8 cellular contexts compared by ENCODE assay signal in the genomic region with DNA sequence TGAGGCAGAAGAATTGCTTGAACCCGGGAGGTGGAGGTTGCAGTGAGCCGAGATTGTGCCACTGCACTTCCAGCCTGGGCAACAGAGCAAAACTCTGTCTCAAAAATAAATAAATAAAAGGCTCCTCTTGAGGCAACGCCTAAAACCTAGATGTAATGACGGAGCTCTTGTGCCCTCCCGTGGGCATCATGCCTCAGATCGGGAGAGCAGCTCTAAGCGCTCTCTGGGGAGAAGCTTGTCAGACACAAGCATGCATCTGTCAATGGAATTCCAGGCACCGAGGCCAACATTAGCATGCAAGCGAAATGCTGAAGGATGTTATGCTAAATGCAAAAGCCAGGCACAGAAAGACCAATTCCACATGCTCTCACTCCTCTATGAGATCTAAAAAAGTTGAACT. TPM values are rescaled to one million over a fixed set of nuclear protein-coding genes. Genes with fewer than 3 reads are reported as not detected.
DNase-seq lines count a peak whose midpoint lies in the region; ATAC-seq, FAIRE-seq and TF ChIP-seq lines count a peak whose summit lies in the region.

No MANE protein-coding gene starts in this region.

- H3K4me3 ChIP-seq in AG10803 (ENCODE audit: low read length) (no peak overlapping the region), RWPE2 (ENCODE audit: severe bottlenecking) (no peak overlapping the region), fibroblast of pulmonary artery (replicated peaks; ENCODE audit: low read depth, low read length) (no peak overlapping the region), small intestine (ENCODE audit: low read depth in 1 of 2, low read length in 2 of 2) (no peak overlapping the region)

- peak; percentile 89 for DNase-seq in AG10803 (ENCODE audit: low read depth)
- peak; percentile 90 for DNase-seq in NCI-H1092 (lab: John Stamatoyannopoulos, UW)
- DNase-seq in RWPE2 (ENCODE audit: low spot score), result no peak
- DNase-seq in fibroblast of pulmonary artery (ENCODE audit: low read depth), result peak; percentile 34
- DNase-seq in small intestine, result peak; percentile 67
- DNase-seq in stimulated activated CD4-positive, alpha-beta T cell treated with anti-CD3 and anti-CD28 coated beads, Interleukin-4, amount 100 ng/mL, for 24 hours, result no peak
- DNase-seq in endothelial cell (ENCODE audit: low spot score), result no peak

- no peak for ATAC-seq in RWPE2 (ENCODE audit: low read depth)
- ATAC-seq in GM18867 (IDR thresholded peaks at IDR 0.05; ENCODE audit: unreplicated experiment), result no peak

- 9 to 35% (median 20%) methylated on average over 9 of the region's 9 CpGs for WGBS in small intestine, 3 donors

- H3K27ac Mint-ChIP-seq in endothelial cell (ENCODE audit: unreplicated experiment), result no peak overlapping the region

- H3K36me3 ChIP-seq in RWPE2 (ENCODE audit: low read depth) (no peaks in the 10 kb centered on the region), small intestine (ENCODE audit: control insufficient read depth in 2 of 2, insufficient read depth in 2 of 2, low read length in 2 of 2) (no peaks in the 10 kb centered on the region)

- no peak for FAIRE-seq in small intestine (lab: Jason Lieb, UNC)

- peak; percentile 56 for TF ChIP-seq CTCF in AG10803 (conservative IDR thresholded peaks at IDR 0.05; ENCODE audit: low read length)
- TF ChIP-seq CTCF in RWPE2 (IDR thresholded peaks at IDR 0.05; ENCODE audit: poor library complexity, severe bottlenecking), result peak; percentile 32
- no peak for TF ChIP-seq CTCF in fibroblast of pulmonary artery (IDR thresholded peaks at IDR 0.05; ENCODE audit: low read length, missing control alignments)
- no peak for TF ChIP-seq CTCF in endothelial cell (IDR thresholded peaks at IDR 0.05; ENCODE audit: unreplicated experiment)

- H3K9me3 ChIP-seq in RWPE2 (ENCODE audit: severe bottlenecking), result no peaks in the 10 kb centered on the region
- no peaks in the 10 kb centered on the region for H3K9me3 ChIP-seq in small intestine (ENCODE audit: control insufficient read depth, low read depth)

- H3K4me3 Mint-ChIP-seq in endothelial cell (ENCODE audit: unreplicated experiment), result no peak overlapping the region

- no peaks in the 10 kb centered on the region for H3K4me1 ChIP-seq in RWPE2 (ENCODE audit: insufficient read depth, poor library complexity, severe bottlenecking)
- H3K4me1 ChIP-seq in small intestine (ENCODE audit: control insufficient read depth in 2 of 2, insufficient read depth in 1 of 2, low read depth in 1 of 2, low read length in 1 of 2), result no peaks in the 10 kb centered on the region

- peaks cover 5% of the 10 kb centered on the region for H3K36me3 Mint-ChIP-seq in endothelial cell (ENCODE audit: low read depth, unreplicated experiment)

- H3K27ac ChIP-seq in RWPE2 (ENCODE audit: poor library complexity, severe bottlenecking) (no peak overlapping the region), small intestine (ENCODE audit: low read depth in 1 of 2, low read length in 1 of 2) (no peak overlapping the region)

- no peaks in the 10 kb centered on the region for H3K27me3 Mint-ChIP-seq in endothelial cell (ENCODE audit: unreplicated experiment)

- no peaks in the 10 kb centered on the region for H3K4me1 Mint-ChIP-seq in endothelial cell (ENCODE audit: unreplicated experiment)

- peaks cover 6% of the 10 kb centered on the region for H3K9me3 Mint-ChIP-seq in endothelial cell (ENCODE audit: unreplicated experiment)

- H3K27me3 ChIP-seq in RWPE2 (ENCODE audit: insufficient read depth, poor library complexity, severe bottlenecking) (no peaks in the 10 kb centered on the region), small intestine (ENCODE audit: control insufficient read depth in 2 of 2, insufficient read depth in 2 of 2, low read length in 2 of 2) (peaks cover 0 to 2% of the 10 kb centered on the region in 2 donors)

RNA-seq across cellular contexts. Expression of a gene that starts 45.6 kb away (rescaled TPM):
- polyA plus RNA-seq in small intestine, result 10 to 100 TPM; 12.3 to 19.0 (median 12.7) TPM
- total RNA-seq in endothelial cell (ENCODE audit: unreplicated experiment), result 165 TPM

RNA-seq across cellular contexts. Expression of a gene that starts 55.5 kb away (rescaled TPM):
- polyA plus RNA-seq in small intestine, result 100 to 1,000 TPM; 115 to 126 (median 121) TPM
- 98.4 TPM for total RNA-seq in endothelial cell (ENCODE audit: unreplicated experiment)

Comparison
In these comparisons a context has a peak if more than half of its experiments do, and no peak if none do; other contexts are left out.
1. DNase-seq: peak in AG10803 (single experiment), NCI-H1092 (single experiment), fibroblast of pulmonary artery (single experiment) and small intestine (single experiment); none in RWPE2 (single experiment), stimulated activated CD4-positive, alpha-beta T cell treated with anti-CD3 and anti-CD28 coated beads, Interleukin-4, amount 100 ng/mL, for 24 hours (single experiment) and endothelial cell (single experiment).
2. CTCF ChIP-seq: peak in AG10803 (single experiment) and RWPE2 (single experiment); none in fibroblast of pulmonary artery (single experiment) and endothelial cell (single experiment).